Comparison of ENCODE assay signal across 8 cellular contexts in the genomic region with DNA sequence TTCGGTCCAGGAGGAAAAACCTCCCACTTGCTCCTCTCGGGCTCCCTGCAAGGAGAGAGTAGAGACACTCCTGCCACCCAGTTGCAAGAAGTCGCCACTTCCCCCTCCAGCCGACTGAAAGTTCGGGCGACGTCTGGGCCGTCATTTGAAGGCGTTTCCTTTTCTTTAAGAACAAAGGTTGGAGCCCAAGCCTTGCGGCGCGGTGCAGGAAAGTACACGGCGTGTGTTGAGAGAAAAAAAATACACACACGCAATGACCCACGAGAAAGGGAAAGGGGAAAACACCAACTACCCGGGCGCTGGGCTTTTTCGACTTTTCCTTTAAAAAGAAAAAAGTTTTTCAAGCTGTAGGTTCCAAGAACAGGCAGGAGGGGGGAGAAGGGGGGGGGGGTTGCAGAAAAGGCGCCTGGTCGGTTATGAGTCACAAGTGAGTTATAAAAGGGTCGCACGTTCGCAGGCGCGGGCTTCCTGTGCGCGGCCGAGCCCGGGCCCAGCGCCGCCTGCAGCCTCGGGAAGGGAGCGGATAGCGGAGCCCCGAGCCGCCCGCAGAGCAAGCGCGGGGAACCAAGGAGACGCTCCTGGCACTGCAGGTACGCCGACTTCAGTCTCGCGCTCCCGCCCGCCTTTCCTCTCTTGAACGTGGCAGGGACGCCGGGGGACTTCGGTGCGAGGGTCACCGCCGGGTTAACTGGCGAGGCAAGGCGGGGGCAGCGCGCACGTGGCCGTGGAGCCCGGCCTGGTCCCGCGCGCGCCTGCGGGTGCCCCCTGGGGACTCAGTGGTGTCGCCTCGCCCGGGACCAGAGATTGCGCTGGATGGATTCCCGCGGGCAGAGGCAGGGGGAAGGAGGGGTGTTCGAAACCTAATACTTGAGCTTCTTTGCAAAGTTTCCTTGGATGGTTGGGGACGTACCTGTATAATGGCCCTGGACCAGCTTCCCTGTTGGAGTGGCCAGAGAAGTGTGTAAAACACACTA. TPM values are rescaled to one million over a fixed set of nuclear protein-coding genes. Genes with fewer than 3 reads are reported as not detected.
DNase-seq lines count a peak whose midpoint lies in the region; ATAC-seq and TF ChIP-seq lines count a peak whose summit lies in the region.

No MANE protein-coding gene starts in this region.

- H3K36me3 Mint-ChIP-seq in Calu3 (ENCODE audit: insufficient read depth, unreplicated experiment) = peaks cover 7% of the 10 kb centered on the region
- H3K36me3 Mint-ChIP-seq in IgD-negative memory B cell = no peaks in the 10 kb centered on the region
- H3K36me3 Mint-ChIP-seq in chondrocyte (ENCODE audit: low read depth) = peaks cover 5% of the 10 kb centered on the region

- peak; percentile 48 for DNase-seq in Calu3
- peak; percentile 64 for DNase-seq in activated CD4-positive, CD25-positive, alpha-beta regulatory T cell treated with anti-CD3 and anti-CD28 coated beads, Interleukin-2, amount 50 U/mL, for 16 hours (ENCODE audit: low read depth, low spot score)
- DNase-seq in chondrocyte (ENCODE audit: low spot score) = no peak
- DNase-seq in lower leg skin (ENCODE audit: low spot score in 2 of 2) = peak in 1 of 2 donors; percentile 86
- DNase-seq in stimulated activated CD4-positive, alpha-beta T cell treated with anti-CD3 and anti-CD28 coated beads, TNF-alpha, amount 100 ng/mL, for 4 hours (ENCODE audit: low read depth in 3 of 3) = peak; percentile 80 to 86 (median 81)
- no peak for DNase-seq in NCI-H146 treated with DMSO at 0.1 percent for 48 hours (lab: John Stamatoyannopoulos, UW; ENCODE audit: unreplicated experiment)

- H3K4me1 Mint-ChIP-seq in Calu3 (ENCODE audit: low read depth, unreplicated experiment) = no peaks in the 10 kb centered on the region
- H3K4me1 Mint-ChIP-seq in IgD-negative memory B cell = peaks cover 41 to 51% (median 41%) of the 10 kb centered on the region in 3 donors
- peaks cover 23% of the 10 kb centered on the region for H3K4me1 Mint-ChIP-seq in chondrocyte (ENCODE audit: low read depth)

- peak overlapping the region; percentile 64 for H3K4me3 Mint-ChIP-seq in Calu3 (ENCODE audit: low read depth, unreplicated experiment)
- H3K4me3 Mint-ChIP-seq in IgD-negative memory B cell = peak overlapping the region; percentile 93 to 100 (median 97)
- peak overlapping the region; percentile 81 for H3K4me3 Mint-ChIP-seq in chondrocyte (ENCODE audit: unreplicated experiment)

- BruUV-seq in Calu3 (replicated peaks; lab: Mats Ljungman, UMichigan) = no TSS peak

- CTCF ChIA-PET in Calu3 (lab: Charles Lee) = no interaction called here

- H3K4me3 ChIP-seq in lower leg skin (ENCODE audit: low read depth, poor library complexity, severe bottlenecking) = peak overlapping the region; percentile 17

- H3K27me3 Mint-ChIP-seq in Calu3 (ENCODE audit: unreplicated experiment) (no peaks in the 10 kb centered on the region), IgD-negative memory B cell (no peaks in the 10 kb centered on the region), chondrocyte (ENCODE audit: low read depth) (no peaks in the 10 kb centered on the region)

- peak; percentile 36 for ATAC-seq in GM21528 (IDR thresholded peaks at IDR 0.05; ENCODE audit: low FRiP score, unreplicated experiment)

- TF ChIP-seq CTCF in Calu3 (IDR thresholded peaks at IDR 0.05; ENCODE audit: unreplicated experiment) (no peak), chondrocyte (IDR thresholded peaks at IDR 0.05) (peak; percentile 73), lower leg skin (IDR thresholded peaks at IDR 0.05) (no peak)

- WGBS in lower leg skin, 2 donors = 2% methylated on average over 72 of the region's 74 CpGs

- H3K27ac Mint-ChIP-seq in Calu3 (ENCODE audit: unreplicated experiment) (peak overlapping the region; percentile 51), IgD-negative memory B cell (peak overlapping the region; percentile 82 to 100 (median 96)), chondrocyte (ENCODE audit: unreplicated experiment) (peak overlapping the region; percentile 41)

- intact Hi-C loops in Calu3 (cut with micrococcal nuclease; ENCODE audit: unreplicated experiment) (loop anchor here (5.0 kb wide), 1 partner anchor 140 kb away; no protein-coding TSS in a partner anchor), lower leg skin (cut with DNase I; ENCODE audit: low total_unique reads) (no loop called here)

- TF ChIP-seq POLR2A in lower leg skin (IDR thresholded peaks at IDR 0.05) = no peak

- H3K9me3 Mint-ChIP-seq in Calu3 (ENCODE audit: low read depth, unreplicated experiment) (no peaks in the 10 kb centered on the region), IgD-negative memory B cell (no peaks in the 10 kb centered on the region), chondrocyte (ENCODE audit: low read depth) (no peaks in the 10 kb centered on the region)

RNA-seq across cellular contexts. Expression of gene MRPL39, which starts 45.3 kb away (rescaled TPM):
- total RNA-seq in Calu3 (2022) = 20.0 and 20.6 TPM in 2 replicates
- 36.8 TPM for polyA plus RNA-seq in IgD-negative memory B cell
- 21.0 to 22.7 TPM (median 21.5 TPM) in 3 replicates for total RNA-seq in chondrocyte
- 10 to 100 TPM; 18.0 to 26.5 (median 21.4) TPM for total RNA-seq in lower leg skin

Comparison
In these comparisons a context has a peak if more than half of its experiments do, and no peak if none do; other contexts are left out.
1. DNase-seq: peak in Calu3 (single experiment), activated CD4-positive, CD25-positive, alpha-beta regulatory T cell treated with anti-CD3 and anti-CD28 coated beads, Interleukin-2, amount 50 U/mL, for 16 hours (single experiment) and stimulated activated CD4-positive, alpha-beta T cell treated with anti-CD3 and anti-CD28 coated beads, TNF-alpha, amount 100 ng/mL, for 4 hours (3 of 3); none in chondrocyte (single experiment) and NCI-H146 treated with DMSO at 0.1 percent for 48 hours (single experiment).
2. H3K27ac Mint-ChIP-seq: peak in every context shown above with its lines; median percentile 96 in IgD-negative memory B cell; 51 in Calu3; 41 in chondrocyte.
3. Peak in every context shown above with its lines, with median percentiles within 50 percentile points of each other: H3K4me3 Mint-ChIP-seq.